In the genomic region with DNA sequence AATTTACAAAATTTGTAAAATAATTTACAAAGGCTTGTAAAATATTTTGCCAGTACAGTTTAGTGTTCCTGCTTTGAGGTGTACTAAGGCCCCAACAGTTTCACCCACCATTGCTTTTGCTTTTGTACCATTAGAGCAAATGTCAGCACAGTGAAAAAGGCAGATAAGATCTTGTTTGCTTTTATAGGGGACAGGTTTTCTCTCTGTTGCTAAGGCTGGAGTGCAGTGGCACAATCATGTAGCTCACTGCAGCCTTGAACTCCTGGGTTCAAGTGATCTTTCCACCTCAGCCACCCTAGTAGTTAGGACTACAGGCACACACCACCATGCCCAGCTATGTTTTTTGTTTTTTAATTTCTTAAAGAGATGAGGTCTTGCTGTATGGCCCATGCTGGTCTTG, we compare ENCODE assay signal across 19 cellular contexts. TPM values are rescaled to one million over a fixed set of nuclear protein-coding genes. Genes with fewer than 3 reads are reported as not detected.
DNase-seq lines count a peak whose midpoint lies in the region; ATAC-seq, FAIRE-seq and TF ChIP-seq lines count a peak whose summit lies in the region.
"Had no signal": no experiment of that assay in that cellular context is flagged by ENCODE, and none has a peak within 500 bp of the region (broad histone marks: within the 10 kb centered on the region; RNA-seq: fewer than 3 reads in every experiment).

No MANE protein-coding gene starts in this region.

- TF ChIP-seq EP300 in HepG2 (IDR thresholded peaks at IDR 0.05; ENCODE audit: low read depth in 2 of 2, low read length in 2 of 2) (no peak), HepG2 (CRISPR knock-in tag; IDR thresholded peaks at IDR 0.05; ENCODE audit: borderline replicate concordance) (no peak)

- ATAC-seq in HepG2 (peak; percentile 62), right lobe of liver (no peak), HG02973 (IDR thresholded peaks at IDR 0.05; ENCODE audit: unreplicated experiment) (no peak)
- ATAC-seq: CD8-positive, alpha-beta T cell; GM23338 had no signal

- H3K79me2 ChIP-seq in HepG2 (ENCODE audit: insufficient read depth, low read length) (no peaks in the 10 kb centered on the region), Loucy (ENCODE audit: insufficient read depth, low read length) (no peaks in the 10 kb centered on the region)

- in situ Hi-C loops in HepG2 (cut with HindIII; ENCODE audit: extremely low pct_ligation_motif_present, low pct_unique_long_range_greater_than_20kb): no loop called here

- H3K4me1 ChIP-seq in HepG2 (ENCODE audit: insufficient read depth, low read length) (peaks cover 28% of the 10 kb centered on the region), right lobe of liver (no peaks in the 10 kb centered on the region), Loucy (ENCODE audit: insufficient read depth, low read length, poor library complexity, severe bottlenecking) (peaks cover 3% of the 10 kb centered on the region)
- H3K4me1 ChIP-seq: HAP-1 had no signal

- no peak overlapping the region for H3K27ac Mint-ChIP-seq in osteocyte (ENCODE audit: unreplicated experiment)
- H3K27ac Mint-ChIP-seq: CD4-positive, CD25-positive, alpha-beta regulatory T cell; CD8-positive, alpha-beta T cell; GM23338; HFFc6 had no signal

- H3K27me3 ChIP-seq in HepG2 (ENCODE audit: control insufficient read depth in 1 of 2, insufficient read depth in 2 of 2, low read length in 2 of 2) (no peaks in the 10 kb centered on the region), right lobe of liver (no peaks in the 10 kb centered on the region), Loucy (ENCODE audit: insufficient read depth, low read length, poor library complexity, severe bottlenecking) (no peaks in the 10 kb centered on the region)

- POLR2A ChIA-PET in HepG2 (lab: Yijun Ruan, JAX): no interaction called here

- H3K9me3 ChIP-seq in HepG2 (ENCODE audit: low read length) (no peaks in the 10 kb centered on the region), right lobe of liver (no peaks in the 10 kb centered on the region), Loucy (ENCODE audit: insufficient read depth, low read depth, low read length) (no peaks in the 10 kb centered on the region)
- H3K9me3 ChIP-seq: Caco-2, HAP-1 had no signal

- FAIRE-seq in HepG2 (lab: Jason Lieb, UNC): peak; percentile 57
- FAIRE-seq: G401.6, GM12892, GM19239, H54 had no signal

- H4K20me1 ChIP-seq in HepG2 (ENCODE audit: insufficient read depth, low read length): no peaks in the 10 kb centered on the region
- no peaks in the 10 kb centered on the region for H4K20me1 ChIP-seq in Loucy (ENCODE audit: insufficient read depth, low read length, poor library complexity, severe bottlenecking)

- TF ChIP-seq RAD21 in HepG2 (CRISPR knock-in tag; IDR thresholded peaks at IDR 0.05): no peak

- no peaks in the 10 kb centered on the region for H3K9me3 Mint-ChIP-seq in osteocyte (ENCODE audit: unreplicated experiment)
- H3K9me3 Mint-ChIP-seq: CD4-positive, CD25-positive, alpha-beta regulatory T cell; CD8-positive, alpha-beta T cell; GM23338; HFFc6 had no signal

- H3K36me3 ChIP-seq in HepG2 (replicated peaks in 1 of 2; ENCODE audit: control insufficient read depth in 1 of 2, insufficient read depth in 2 of 2, low read length in 2 of 2) (no peaks in the 10 kb centered on the region), right lobe of liver (no peaks in the 10 kb centered on the region), Loucy (ENCODE audit: insufficient read depth, low read length) (no peaks in the 10 kb centered on the region)
- H3K36me3 ChIP-seq: HAP-1 had no signal

- H3K9ac ChIP-seq in HepG2 (ENCODE audit: insufficient read depth, low read depth, low read length): no peak overlapping the region
- H3K9ac ChIP-seq in Loucy (ENCODE audit: low read depth, low read length, poor library complexity, severe bottlenecking): no peak overlapping the region

- H3K27me3 Mint-ChIP-seq in osteocyte (ENCODE audit: unreplicated experiment): peaks cover 27% of the 10 kb centered on the region

- H3K4me2 ChIP-seq in HepG2 (ENCODE audit: low read depth, low read length) (no peak overlapping the region), Loucy (ENCODE audit: low read depth, low read length, poor library complexity, severe bottlenecking) (no peak overlapping the region)
- H3K4me2 ChIP-seq: GM23338 had no signal

- BruUV-seq in HepG2 (replicated peaks; lab: Mats Ljungman, UMichigan): no TSS peak

- no peaks in the 10 kb centered on the region for H3F3A ChIP-seq in Loucy (ENCODE audit: low read depth)

- no peak overlapping the region for H3K4me3 Mint-ChIP-seq in osteocyte (ENCODE audit: unreplicated experiment)
- H3K4me3 Mint-ChIP-seq: CD4-positive, CD25-positive, alpha-beta regulatory T cell; CD8-positive, alpha-beta T cell; GM23338; HFFc6 had no signal

- intact Hi-C loops in HepG2 (cut with micrococcal nuclease; ENCODE audit: unreplicated experiment): no loop called here
- intact Hi-C loops in right lobe of liver (cut with DNase I): no loop called here

- H2AFZ ChIP-seq in HepG2 (ENCODE audit: low read length): no peak overlapping the region
- peak overlapping the region; percentile 61; the same call in 1 of the 2 replicates for H2AFZ ChIP-seq in Loucy (ENCODE audit: low read length)
- H2AFZ ChIP-seq: GM23338 had no signal

- no peaks in the 10 kb centered on the region for H3K36me3 Mint-ChIP-seq in osteocyte (ENCODE audit: unreplicated experiment)
- H3K36me3 Mint-ChIP-seq: CD4-positive, CD25-positive, alpha-beta regulatory T cell; CD8-positive, alpha-beta T cell had no signal

- TF ChIP-seq CTCF in HepG2 (CRISPR knock-in tag; IDR thresholded peaks at IDR 0.05) (no peak), right lobe of liver (IDR thresholded peaks at IDR 0.05) (no peak), Loucy (conservative IDR thresholded peaks at IDR 0.05; ENCODE audit: low read length) (no peak), osteocyte (IDR thresholded peaks at IDR 0.05) (no peak)

- TF ChIP-seq POLR2A in HepG2 (IDR thresholded peaks at IDR 0.05; ENCODE audit: insufficient read depth in 1 of 2, low read depth in 2 of 2, low read length in 2 of 2): no peak
- no peak for TF ChIP-seq POLR2A in right lobe of liver (IDR thresholded peaks at IDR 0.05)

- H3K4me3 ChIP-seq in HepG2 (replicated peaks in 1 of 3; ENCODE audit: insufficient read depth in 1 of 3, low read depth in 2 of 3, low read length in 3 of 3) (no peak overlapping the region), right lobe of liver (no peak overlapping the region), Loucy (ENCODE audit: low read length, poor library complexity, severe bottlenecking) (no peak overlapping the region)
- H3K4me3 ChIP-seq: GM23338, HAP-1 had no signal

- H3K9me2 ChIP-seq in Loucy (replicated peaks; ENCODE audit: low read depth, low read length): no peaks in the 10 kb centered on the region

- H3K4me1 Mint-ChIP-seq in osteocyte (ENCODE audit: unreplicated experiment): no peaks in the 10 kb centered on the region
- H3K4me1 Mint-ChIP-seq: CD4-positive, CD25-positive, alpha-beta regulatory T cell; GM23338 had no signal

- DNase-seq in HepG2 (ENCODE audit: low spot score): peak; percentile 61
- DNase-seq in right lobe of liver: no peak
- DNase-seq in osteocyte (ENCODE audit: extremely low spot score, unreplicated experiment): peak; percentile 4
- DNase-seq in H4 (ENCODE audit: low spot score): no peak
- DNase-seq: C1 segment of cervical spinal cord; Caco-2; CD4-positive, CD25-positive, alpha-beta regulatory T cell; CD8-positive, alpha-beta T cell; DMS153; DND-41; HFFc6 had no signal

- H3K27ac ChIP-seq in HepG2 (ENCODE audit: extremely low read length, insufficient read depth, low read length) (no peak overlapping the region), right lobe of liver (no peak overlapping the region)

- CTCF ChIA-PET in HepG2 (lab: Yijun Ruan, JAX; ENCODE audit: low intra/inter-chr PET ratio, low total read pairs): no interaction called here

RNA-seq across cellular contexts. Expression of gene NPC1, which starts 19.6 kb away (rescaled TPM):
- total RNA-seq in HepG2 (2016; rRNA removed; fragmentation: Illumina TruSeq; extraction: Trizol) (28.6 and 46.5 TPM in 2 replicates), right lobe of liver (10 to 100 TPM; 11.9 to 31.2 (median 20.0) TPM), osteocyte (36.5 and 40.1 TPM in 2 replicates)
- total RNA-seq in HepG2 (2016; cell fraction: cytosol; rRNA removed; fragmentation: Illumina TruSeq; extraction: Trizol; ENCODE audit: low read depth): 8.3 and 10.0 TPM in 2 replicates
- total RNA-seq in HepG2 (2016; cell fraction: insoluble cytoplasmic fraction; rRNA removed; fragmentation: Illumina TruSeq; extraction: Trizol): 22.8 and 44.6 TPM in 2 replicates
- total RNA-seq in HepG2 (2016; cell fraction: membrane; rRNA removed; fragmentation: Illumina TruSeq; extraction: Trizol): 11.8 and 17.8 TPM in 2 replicates
- 80.8 and 107 TPM in 2 replicates for total RNA-seq in HepG2 (2016; cell fraction: nucleus; rRNA removed; fragmentation: Illumina TruSeq; extraction: Trizol)
- polyA plus RNA-seq in HepG2 (2011; rRNA removed): 114 and 121 TPM in 2 replicates
- 149 and 162 TPM in 2 replicates for polyA plus RNA-seq in HepG2 (2011; cell fraction: cytosol; rRNA removed)
- 224 and 235 TPM in 2 replicates for polyA plus RNA-seq in HepG2 (2011; cell fraction: nucleus; rRNA removed)
- 89.5 and 105 TPM in 2 replicates for polyA plus RNA-seq in HepG2 (2012)
- 2.8 and 3.1 TPM in 2 replicates for polyA plus RNA-seq in HepG2 (2016; cell fraction: cytosol; fragmentation: Illumina TruSeq; extraction: Trizol; ENCODE audit: low read depth)
- 16.2 and 18.5 TPM in 2 replicates for polyA plus RNA-seq in HepG2 (2016; cell fraction: insoluble cytoplasmic fraction; fragmentation: Illumina TruSeq; extraction: Trizol; ENCODE audit: low read depth)
- 4.5 and 6.4 TPM in 2 replicates for polyA plus RNA-seq in HepG2 (2016; cell fraction: membrane; fragmentation: Illumina TruSeq; extraction: Trizol; ENCODE audit: low read depth)
- 80.1 and 82.3 TPM in 2 replicates for polyA plus RNA-seq in HepG2 (2016; cell fraction: nucleus; fragmentation: Illumina TruSeq; extraction: Trizol; ENCODE audit: insufficient read depth, low read depth)
- polyA minus RNA-seq in HepG2 (2011; rRNA and poly(A)+ RNA removed; ENCODE audit: low replicate concordance): 256 and 622 TPM in 2 replicates
- polyA minus RNA-seq in HepG2 (2011; cell fraction: cytosol; rRNA and poly(A)+ RNA removed): 144 and 165 TPM in 2 replicates
- 343 and 354 TPM in 2 replicates for polyA minus RNA-seq in HepG2 (2011; cell fraction: nucleus; rRNA and poly(A)+ RNA removed)
- total RNA-seq in H4 (2014; rRNA removed; shearing (Covaris generic)): 32.8 and 34.9 TPM in 2 replicates

RNA-seq across cellular contexts. Expression of gene ANKRD29, which starts 56.8 kb away (rescaled TPM):
- total RNA-seq in HepG2 (2016; rRNA removed; fragmentation: Illumina TruSeq; extraction: Trizol) (not detected in 2 replicates), right lobe of liver (1 to 10 TPM in 4 of 6 experiments, under 1 TPM in 2; 0.39 to 4.8 (median 1.1) TPM), osteocyte (not detected in 2 replicates)
- total RNA-seq in HepG2 (2016; cell fraction: cytosol; rRNA removed; fragmentation: Illumina TruSeq; extraction: Trizol; ENCODE audit: low read depth): 0.30 TPM in 1 of 2 replicates, not detected in the other
- not detected in 2 replicates for total RNA-seq in HepG2 (2016; cell fraction: insoluble cytoplasmic fraction; rRNA removed; fragmentation: Illumina TruSeq; extraction: Trizol)
- total RNA-seq in HepG2 (2016; cell fraction: membrane; rRNA removed; fragmentation: Illumina TruSeq; extraction: Trizol): 0.24 and 0.40 TPM in 2 replicates
- not detected in 2 replicates for total RNA-seq in HepG2 (2016; cell fraction: nucleus; rRNA removed; fragmentation: Illumina TruSeq; extraction: Trizol)
- 0.05 TPM in 1 of 2 replicates, not detected in the other for polyA plus RNA-seq in HepG2 (2011; rRNA removed)
- polyA plus RNA-seq in HepG2 (2011; cell fraction: cytosol; rRNA removed): 0.05 TPM in 1 of 2 replicates, not detected in the other
- polyA plus RNA-seq in HepG2 (2011; cell fraction: nucleus; rRNA removed): 0.27 and 0.35 TPM in 2 replicates
- polyA plus RNA-seq in HepG2 (2012): not detected in 2 replicates
- not detected in 2 replicates for polyA plus RNA-seq in HepG2 (2016; cell fraction: cytosol; fragmentation: Illumina TruSeq; extraction: Trizol; ENCODE audit: low read depth)
- polyA plus RNA-seq in HepG2 (2016; cell fraction: insoluble cytoplasmic fraction; fragmentation: Illumina TruSeq; extraction: Trizol; ENCODE audit: low read depth): not detected in 2 replicates
- not detected in 2 replicates for polyA plus RNA-seq in HepG2 (2016; cell fraction: membrane; fragmentation: Illumina TruSeq; extraction: Trizol; ENCODE audit: low read depth)
- polyA plus RNA-seq in HepG2 (2016; cell fraction: nucleus; fragmentation: Illumina TruSeq; extraction: Trizol; ENCODE audit: insufficient read depth, low read depth): 0.21 and 0.36 TPM in 2 replicates
- polyA minus RNA-seq in HepG2 (2011; rRNA and poly(A)+ RNA removed; ENCODE audit: low replicate concordance): 20.8 TPM in 1 of 2 replicates, not detected in the other
- polyA minus RNA-seq in HepG2 (2011; cell fraction: cytosol; rRNA and poly(A)+ RNA removed): not detected in 2 replicates
- polyA minus RNA-seq in HepG2 (2011; cell fraction: nucleus; rRNA and poly(A)+ RNA removed): 0.64 TPM in 1 of 2 replicates, not detected in the other
- total RNA-seq in H4 (2014; rRNA removed; shearing (Covaris generic)): 8.4 and 8.9 TPM in 2 replicates
- total RNA-seq: CD4-positive, CD25-positive, alpha-beta regulatory T cell; CD8-positive, alpha-beta T cell had no signal

Comparison
In these comparisons a context has a peak if more than half of its experiments do, and no peak if none do; other contexts are left out.
1. DNase-seq: peak in HepG2 (single experiment) and osteocyte (single experiment); none in right lobe of liver (0 of 3) and H4 (single experiment).